ENCODE assay signal across 10 cellular contexts in the genomic region with DNA sequence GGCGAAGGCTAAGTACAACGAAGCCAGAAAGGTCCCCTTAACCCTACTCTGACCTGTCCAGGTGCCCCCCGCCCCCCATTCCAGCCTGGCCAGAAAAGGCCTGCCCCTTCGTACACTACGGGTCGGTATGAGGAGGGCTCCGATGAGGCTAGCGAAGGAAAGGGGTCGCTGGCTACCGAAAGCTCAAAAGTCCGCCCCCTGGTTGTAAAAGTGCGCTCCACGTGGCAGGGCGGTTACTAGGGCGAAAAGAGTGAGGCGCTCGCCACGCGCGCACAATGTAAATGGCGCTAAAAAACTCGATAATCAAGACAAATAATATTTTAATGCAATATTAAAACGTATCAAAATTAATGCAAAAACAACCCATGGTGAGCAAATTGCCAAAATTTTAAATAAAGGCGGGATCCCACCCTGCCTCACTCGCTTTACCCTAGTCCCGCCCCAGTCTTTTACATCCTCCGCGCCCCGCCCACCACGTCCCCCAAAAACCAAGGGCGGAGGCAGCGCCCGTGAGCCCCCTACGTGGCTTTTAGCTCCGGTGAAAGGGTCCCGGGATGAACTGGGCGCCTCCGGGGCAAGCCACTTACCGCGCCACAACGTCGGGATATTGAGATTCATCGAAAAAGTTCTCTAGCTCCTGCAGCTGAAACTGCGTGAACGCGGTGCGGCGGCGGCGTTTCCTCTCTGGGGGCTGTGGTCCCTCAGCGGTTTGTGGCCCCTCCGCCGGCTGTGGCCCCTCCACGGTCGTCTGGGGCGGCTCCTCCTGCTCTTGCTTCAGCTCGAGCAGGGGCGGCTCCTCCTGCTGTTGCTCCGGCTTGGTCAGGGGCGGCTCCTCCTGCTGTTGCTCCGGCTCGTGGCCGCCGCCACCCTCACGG. TPM values are rescaled to one million over a fixed set of nuclear protein-coding genes. Genes with fewer than 3 reads are reported as not detected.
A peak's percentile ranks its signal among the peaks of the same experiment; 100 is the strongest.
DNase-seq lines count a peak whose midpoint lies in the region; ATAC-seq lines count a peak whose summit lies in the region.
"Had no signal": no experiment of that assay in that cellular context is flagged by ENCODE, and none has a peak within 500 bp of the region (broad histone marks: within the 10 kb centered on the region; RNA-seq: fewer than 3 reads in every experiment).

No MANE protein-coding gene starts in this region.

- H3K36me3 ChIP-seq in subcutaneous abdominal adipose tissue (ENCODE audit: control insufficient read depth in 5 of 5, insufficient read depth in 5 of 5, low read length in 5 of 5) = no peaks in the 10 kb centered on the region

- no peak overlapping the region for H3K27ac Mint-ChIP-seq in activated CD8-positive, alpha-beta memory T cell treated with anti-CD3 and anti-CD28 coated beads, Interleukin-2, amount 10 ng/mL, durations not matched to agents 7 days and 5 days
- no peak overlapping the region for H3K27ac Mint-ChIP-seq in activated T-helper 1 cell treated with anti-CD3 and anti-CD28 coated beads, Interleukin-12 subunit alpha, Interleukin-12 subunit beta, Interleukin-2, Interleukin-4 antibody, amounts not matched to agents 30 ng/mL and 10 ng/mL and 1 ng/mL, durations not matched to agents 14 hours and 24 hours and 36 hours

- no peak overlapping the region for H3K9ac ChIP-seq in subcutaneous abdominal adipose tissue (ENCODE audit: low read length in 5 of 5)

- no peak for ATAC-seq in activated CD8-positive, alpha-beta memory T cell treated with anti-CD3 and anti-CD28 coated beads, Interleukin-2, amount 10 ng/mL, durations not matched to agents 7 days and 5 days
- ATAC-seq in HG02970 (IDR thresholded peaks at IDR 0.05; ENCODE audit: low FRiP score, unreplicated experiment) = no peak

- peaks cover 10 to 58% (median 34%) of the 10 kb centered on the region in 5 donors for H3K27me3 ChIP-seq in subcutaneous abdominal adipose tissue (ENCODE audit: control insufficient read depth in 5 of 5, insufficient read depth in 4 of 5, low read length in 5 of 5)

- peaks cover 37% of the 10 kb centered on the region for H3K27me3 Mint-ChIP-seq in activated CD8-positive, alpha-beta memory T cell treated with anti-CD3 and anti-CD28 coated beads, Interleukin-2, amount 10 ng/mL, durations not matched to agents 7 days and 5 days
- peaks cover 25% of the 10 kb centered on the region for H3K27me3 Mint-ChIP-seq in activated T-helper 1 cell treated with anti-CD3 and anti-CD28 coated beads, Interleukin-12 subunit alpha, Interleukin-12 subunit beta, Interleukin-2, Interleukin-4 antibody, amounts not matched to agents 30 ng/mL and 10 ng/mL and 1 ng/mL, durations not matched to agents 14 hours and 24 hours and 36 hours (ENCODE audit: insufficient read depth)

- CTCF ChIA-PET in activated CD8-positive, alpha-beta memory T cell treated with anti-CD3 and anti-CD28 coated beads, Interleukin-2, amount 10 ng/mL, durations not matched to agents 7 days and 5 days (lab: Charles Lee) = no interaction called here

- H3K9me3 Mint-ChIP-seq in activated CD8-positive, alpha-beta memory T cell treated with anti-CD3 and anti-CD28 coated beads, Interleukin-2, amount 10 ng/mL, durations not matched to agents 7 days and 5 days (ENCODE audit: low read depth) = no peaks in the 10 kb centered on the region
- H3K9me3 Mint-ChIP-seq in activated T-helper 1 cell treated with anti-CD3 and anti-CD28 coated beads, Interleukin-12 subunit alpha, Interleukin-12 subunit beta, Interleukin-2, Interleukin-4 antibody, amounts not matched to agents 30 ng/mL and 10 ng/mL and 1 ng/mL, durations not matched to agents 14 hours and 24 hours and 36 hours = no peaks in the 10 kb centered on the region

- H3K36me3 Mint-ChIP-seq in activated CD8-positive, alpha-beta memory T cell treated with anti-CD3 and anti-CD28 coated beads, Interleukin-2, amount 10 ng/mL, durations not matched to agents 7 days and 5 days = no peaks in the 10 kb centered on the region
- H3K36me3 Mint-ChIP-seq in activated T-helper 1 cell treated with anti-CD3 and anti-CD28 coated beads, Interleukin-12 subunit alpha, Interleukin-12 subunit beta, Interleukin-2, Interleukin-4 antibody, amounts not matched to agents 30 ng/mL and 10 ng/mL and 1 ng/mL, durations not matched to agents 14 hours and 24 hours and 36 hours (ENCODE audit: low read depth) = no peaks in the 10 kb centered on the region

- H3K27ac ChIP-seq in subcutaneous abdominal adipose tissue (ENCODE audit: low read depth, low read length) = no peak overlapping the region

- no peak for DNase-seq in activated CD8-positive, alpha-beta memory T cell treated with anti-CD3 and anti-CD28 coated beads, Interleukin-2, amount 10 ng/mL, durations not matched to agents 7 days and 5 days
- no peak for DNase-seq in activated CD8-positive, alpha-beta memory T cell treated with anti-CD3 and anti-CD28 coated beads, Interleukin-2, amount 50 U/mL, for 4 hours
- no peak for DNase-seq in activated T-helper 1 cell treated with anti-CD3 and anti-CD28 coated beads, Interleukin-12 subunit alpha, Interleukin-12 subunit beta, Interleukin-2, Interleukin-4 antibody, amounts not matched to agents 30 ng/mL and 10 ng/mL and 1 ng/mL, durations not matched to agents 14 hours and 24 hours and 36 hours (ENCODE audit: low spot score)
- peak; percentile 76 for DNase-seq in iPS-NIHi7 (ENCODE audit: extremely low spot score)
- no peak for DNase-seq in GM19238 (ENCODE audit: insufficient read length, low spot score)
- no peak for DNase-seq in hypothalamus (lab: John Stamatoyannopoulos, UW)
- DNase-seq: C1 segment of cervical spinal cord; stimulated activated naive CD4-positive, alpha-beta T cell had no signal

- peaks cover 0 to 8% (median 2%) of the 10 kb centered on the region in 5 donors for H3K9me3 ChIP-seq in subcutaneous abdominal adipose tissue (ENCODE audit: control insufficient read depth in 5 of 5, low read length in 5 of 5)

- intact Hi-C loops in activated T-helper 1 cell treated with anti-CD3 and anti-CD28 coated beads, Interleukin-12 subunit alpha, Interleukin-12 subunit beta, Interleukin-2, Interleukin-4 antibody, amounts not matched to agents 30 ng/mL and 10 ng/mL and 1 ng/mL, durations not matched to agents 14 hours and 24 hours and 36 hours (cut with micrococcal nuclease) = no loop called here

- H3K4me3 Mint-ChIP-seq in activated CD8-positive, alpha-beta memory T cell treated with anti-CD3 and anti-CD28 coated beads, Interleukin-2, amount 10 ng/mL, durations not matched to agents 7 days and 5 days = peak overlapping the region; percentile 55
- H3K4me3 Mint-ChIP-seq in activated T-helper 1 cell treated with anti-CD3 and anti-CD28 coated beads, Interleukin-12 subunit alpha, Interleukin-12 subunit beta, Interleukin-2, Interleukin-4 antibody, amounts not matched to agents 30 ng/mL and 10 ng/mL and 1 ng/mL, durations not matched to agents 14 hours and 24 hours and 36 hours = peak overlapping the region; percentile 42

- H3K4me3 ChIP-seq in subcutaneous abdominal adipose tissue (ENCODE audit: low read depth in 1 of 5, low read length in 5 of 5) = peak overlapping the region; percentile 29 to 51 (median 48)

- peaks cover 0 to 23% (median 15%) of the 10 kb centered on the region in 5 donors for H3K4me1 ChIP-seq in subcutaneous abdominal adipose tissue (ENCODE audit: control insufficient read depth in 5 of 5, insufficient read depth in 5 of 5, low read length in 5 of 5)

- H3K4me1 Mint-ChIP-seq in activated CD8-positive, alpha-beta memory T cell treated with anti-CD3 and anti-CD28 coated beads, Interleukin-2, amount 10 ng/mL, durations not matched to agents 7 days and 5 days = peaks cover 6% of the 10 kb centered on the region
- peaks cover 4% of the 10 kb centered on the region for H3K4me1 Mint-ChIP-seq in activated T-helper 1 cell treated with anti-CD3 and anti-CD28 coated beads, Interleukin-12 subunit alpha, Interleukin-12 subunit beta, Interleukin-2, Interleukin-4 antibody, amounts not matched to agents 30 ng/mL and 10 ng/mL and 1 ng/mL, durations not matched to agents 14 hours and 24 hours and 36 hours (ENCODE audit: low read depth)

RNA-seq across cellular contexts. Expression of gene ESX1, which starts 0.9 kb away (rescaled TPM):
- not detected for total RNA-seq in activated CD8-positive, alpha-beta memory T cell treated with anti-CD3 and anti-CD28 coated beads, Interleukin-2, amount 10 ng/mL, durations not matched to agents 7 days and 5 days
- not detected in 2 replicates for total RNA-seq in activated T-helper 1 cell treated with anti-CD3 and anti-CD28 coated beads, Interleukin-12 subunit alpha, Interleukin-12 subunit beta, Interleukin-2, Interleukin-4 antibody, amounts not matched to agents 30 ng/mL and 10 ng/mL and 1 ng/mL, durations not matched to agents 14 hours and 24 hours and 36 hours
